Comparison of ENCODE assay signal across 3 cellular contexts in the genomic region with DNA sequence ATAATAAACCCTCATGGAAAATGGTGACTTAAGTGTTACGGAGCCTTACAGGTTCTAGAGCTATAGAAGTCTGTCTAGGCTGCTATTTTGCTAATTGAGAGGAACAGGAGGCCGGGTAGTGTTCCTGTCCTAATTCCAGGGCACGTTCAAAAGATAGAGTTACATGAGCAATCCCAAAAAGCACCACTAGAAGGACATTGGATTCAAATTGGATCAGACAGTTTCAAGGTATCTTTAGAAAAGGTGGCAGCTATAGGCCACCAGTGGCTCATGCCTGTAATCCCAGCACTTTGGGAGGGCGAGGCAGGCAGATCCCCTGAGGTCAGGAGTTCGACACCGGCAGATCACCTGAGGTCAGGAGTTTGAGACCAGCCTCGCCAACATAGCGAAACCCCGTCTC.
TF ChIP-seq lines count a peak whose summit lies in the region.

No MANE protein-coding gene starts in this region.

TF ChIP-seq in SK-N-SH, 30 proteins besides CTCF, POLR2A, EP300 and RAD21 (continues in another document):
- TF ChIP-seq, protein P1, sequence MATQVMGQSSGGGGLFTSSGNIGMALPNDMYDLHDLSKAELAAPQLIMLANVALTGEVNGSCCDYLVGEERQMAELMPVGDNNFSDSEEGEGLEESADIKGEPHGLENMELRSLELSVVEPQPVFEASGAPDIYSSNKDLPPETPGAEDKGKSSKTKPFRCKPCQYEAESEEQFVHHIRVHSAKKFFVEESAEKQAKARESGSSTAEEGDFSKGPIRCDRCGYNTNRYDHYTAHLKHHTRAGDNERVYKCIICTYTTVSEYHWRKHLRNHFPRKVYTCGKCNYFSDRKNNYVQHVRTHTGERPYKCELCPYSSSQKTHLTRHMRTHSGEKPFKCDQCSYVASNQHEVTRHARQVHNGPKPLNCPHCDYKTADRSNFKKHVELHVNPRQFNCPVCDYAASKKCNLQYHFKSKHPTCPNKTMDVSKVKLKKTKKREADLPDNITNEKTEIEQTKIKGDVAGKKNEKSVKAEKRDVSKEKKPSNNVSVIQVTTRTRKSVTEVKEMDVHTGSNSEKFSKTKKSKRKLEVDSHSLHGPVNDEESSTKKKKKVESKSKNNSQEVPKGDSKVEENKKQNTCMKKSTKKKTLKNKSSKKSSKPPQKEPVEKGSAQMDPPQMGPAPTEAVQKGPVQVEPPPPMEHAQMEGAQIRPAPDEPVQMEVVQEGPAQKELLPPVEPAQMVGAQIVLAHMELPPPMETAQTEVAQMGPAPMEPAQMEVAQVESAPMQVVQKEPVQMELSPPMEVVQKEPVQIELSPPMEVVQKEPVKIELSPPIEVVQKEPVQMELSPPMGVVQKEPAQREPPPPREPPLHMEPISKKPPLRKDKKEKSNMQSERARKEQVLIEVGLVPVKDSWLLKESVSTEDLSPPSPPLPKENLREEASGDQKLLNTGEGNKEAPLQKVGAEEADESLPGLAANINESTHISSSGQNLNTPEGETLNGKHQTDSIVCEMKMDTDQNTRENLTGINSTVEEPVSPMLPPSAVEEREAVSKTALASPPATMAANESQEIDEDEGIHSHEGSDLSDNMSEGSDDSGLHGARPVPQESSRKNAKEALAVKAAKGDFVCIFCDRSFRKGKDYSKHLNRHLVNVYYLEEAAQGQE (IDR thresholded peaks at IDR 0.05; ENCODE audit: low read depth, low read length) = no peak
- TF ChIP-seq FOXJ3 (CRISPR knock-in tag; IDR thresholded peaks at IDR 0.05) (no peak), SMC3 (IDR thresholded peaks at IDR 0.05; ENCODE audit: low read depth, low read length) (no peak), EZH2phosphoT487 (IDR thresholded peaks at IDR 0.05; ENCODE audit: borderline replicate concordance, low read depth) (no peak), JUND (IDR thresholded peaks at IDR 0.05) (no peak), ELF1 (IDR thresholded peaks at IDR 0.05) (no peak), YY1 (IDR thresholded peaks at IDR 0.05; ENCODE audit: low read depth) (no peak), TAF1 (IDR thresholded peaks at IDR 0.05; ENCODE audit: borderline replicate concordance, low read depth, low read length) (no peak), TEAD4 (IDR thresholded peaks at IDR 0.05; ENCODE audit: borderline replicate concordance, insufficient read depth) (no peak), FOXM1 (IDR thresholded peaks at IDR 0.05; ENCODE audit: low read depth) (no peak), RCOR1 (IDR thresholded peaks at IDR 0.05; ENCODE audit: low read length) (no peak), FOSL2 (IDR thresholded peaks at IDR 0.05; ENCODE audit: borderline replicate concordance, low read depth) (no peak), NRF1 (IDR thresholded peaks at IDR 0.05; ENCODE audit: low read depth, low read length) (no peak), MEF2A (IDR thresholded peaks at IDR 0.05; ENCODE audit: borderline replicate concordance, low read depth) (no peak)
- TF ChIP-seq, protein P2, sequence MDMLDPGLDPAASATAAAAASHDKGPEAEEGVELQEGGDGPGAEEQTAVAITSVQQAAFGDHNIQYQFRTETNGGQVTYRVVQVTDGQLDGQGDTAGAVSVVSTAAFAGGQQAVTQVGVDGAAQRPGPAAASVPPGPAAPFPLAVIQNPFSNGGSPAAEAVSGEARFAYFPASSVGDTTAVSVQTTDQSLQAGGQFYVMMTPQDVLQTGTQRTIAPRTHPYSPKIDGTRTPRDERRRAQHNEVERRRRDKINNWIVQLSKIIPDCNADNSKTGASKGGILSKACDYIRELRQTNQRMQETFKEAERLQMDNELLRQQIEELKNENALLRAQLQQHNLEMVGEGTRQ (IDR thresholded peaks at IDR 0.05; ENCODE audit: borderline replicate concordance, low read depth, low read length) = no peak
- TF ChIP-seq, protein P3, sequence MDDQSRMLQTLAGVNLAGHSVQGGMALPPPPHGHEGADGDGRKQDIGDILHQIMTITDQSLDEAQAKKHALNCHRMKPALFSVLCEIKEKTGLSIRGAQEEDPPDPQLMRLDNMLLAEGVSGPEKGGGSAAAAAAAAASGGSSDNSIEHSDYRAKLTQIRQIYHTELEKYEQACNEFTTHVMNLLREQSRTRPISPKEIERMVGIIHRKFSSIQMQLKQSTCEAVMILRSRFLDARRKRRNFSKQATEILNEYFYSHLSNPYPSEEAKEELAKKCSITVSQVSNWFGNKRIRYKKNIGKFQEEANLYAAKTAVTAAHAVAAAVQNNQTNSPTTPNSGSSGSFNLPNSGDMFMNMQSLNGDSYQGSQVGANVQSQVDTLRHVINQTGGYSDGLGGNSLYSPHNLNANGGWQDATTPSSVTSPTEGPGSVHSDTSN (IDR thresholded peaks at IDR 0.05) = no peak

TF ChIP-seq in SK-N-SH treated with all-trans-retinoic acid at 6 μM for 48 hours, 23 proteins besides CTCF, POLR2A, EP300 and RAD21 (continued from another document):
- TF ChIP-seq, protein P4, sequence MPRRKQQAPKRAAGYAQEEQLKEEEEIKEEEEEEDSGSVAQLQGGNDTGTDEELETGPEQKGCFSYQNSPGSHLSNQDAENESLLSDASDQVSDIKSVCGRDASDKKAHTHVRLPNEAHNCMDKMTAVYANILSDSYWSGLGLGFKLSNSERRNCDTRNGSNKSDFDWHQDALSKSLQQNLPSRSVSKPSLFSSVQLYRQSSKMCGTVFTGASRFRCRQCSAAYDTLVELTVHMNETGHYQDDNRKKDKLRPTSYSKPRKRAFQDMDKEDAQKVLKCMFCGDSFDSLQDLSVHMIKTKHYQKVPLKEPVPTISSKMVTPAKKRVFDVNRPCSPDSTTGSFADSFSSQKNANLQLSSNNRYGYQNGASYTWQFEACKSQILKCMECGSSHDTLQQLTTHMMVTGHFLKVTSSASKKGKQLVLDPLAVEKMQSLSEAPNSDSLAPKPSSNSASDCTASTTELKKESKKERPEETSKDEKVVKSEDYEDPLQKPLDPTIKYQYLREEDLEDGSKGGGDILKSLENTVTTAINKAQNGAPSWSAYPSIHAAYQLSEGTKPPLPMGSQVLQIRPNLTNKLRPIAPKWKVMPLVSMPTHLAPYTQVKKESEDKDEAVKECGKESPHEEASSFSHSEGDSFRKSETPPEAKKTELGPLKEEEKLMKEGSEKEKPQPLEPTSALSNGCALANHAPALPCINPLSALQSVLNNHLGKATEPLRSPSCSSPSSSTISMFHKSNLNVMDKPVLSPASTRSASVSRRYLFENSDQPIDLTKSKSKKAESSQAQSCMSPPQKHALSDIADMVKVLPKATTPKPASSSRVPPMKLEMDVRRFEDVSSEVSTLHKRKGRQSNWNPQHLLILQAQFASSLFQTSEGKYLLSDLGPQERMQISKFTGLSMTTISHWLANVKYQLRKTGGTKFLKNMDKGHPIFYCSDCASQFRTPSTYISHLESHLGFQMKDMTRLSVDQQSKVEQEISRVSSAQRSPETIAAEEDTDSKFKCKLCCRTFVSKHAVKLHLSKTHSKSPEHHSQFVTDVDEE (CRISPR knock-in tag; IDR thresholded peaks at IDR 0.05) = no peak
- no peak for TF ChIP-seq CSDC2 (CRISPR knock-in tag; IDR thresholded peaks at IDR 0.05)
- TF ChIP-seq, protein P5, sequence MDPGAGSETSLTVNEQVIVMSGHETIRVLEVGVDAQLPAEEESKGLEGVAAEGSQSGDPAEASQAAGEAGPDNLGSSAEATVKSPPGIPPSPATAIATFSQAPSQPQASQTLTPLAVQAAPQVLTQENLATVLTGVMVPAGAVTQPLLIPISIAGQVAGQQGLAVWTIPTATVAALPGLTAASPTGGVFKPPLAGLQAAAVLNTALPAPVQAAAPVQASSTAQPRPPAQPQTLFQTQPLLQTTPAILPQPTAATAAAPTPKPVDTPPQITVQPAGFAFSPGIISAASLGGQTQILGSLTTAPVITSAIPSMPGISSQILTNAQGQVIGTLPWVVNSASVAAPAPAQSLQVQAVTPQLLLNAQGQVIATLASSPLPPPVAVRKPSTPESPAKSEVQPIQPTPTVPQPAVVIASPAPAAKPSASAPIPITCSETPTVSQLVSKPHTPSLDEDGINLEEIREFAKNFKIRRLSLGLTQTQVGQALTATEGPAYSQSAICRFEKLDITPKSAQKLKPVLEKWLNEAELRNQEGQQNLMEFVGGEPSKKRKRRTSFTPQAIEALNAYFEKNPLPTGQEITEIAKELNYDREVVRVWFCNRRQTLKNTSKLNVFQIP (CRISPR knock-in tag; IDR thresholded peaks at IDR 0.05; ENCODE audit: borderline replicate concordance, low read depth) = no peak

TF ChIP-seq in WTC11, 78 proteins besides CTCF, POLR2A, EP300 and RAD21 (continued from another document):
- TF ChIP-seq, protein P6, sequence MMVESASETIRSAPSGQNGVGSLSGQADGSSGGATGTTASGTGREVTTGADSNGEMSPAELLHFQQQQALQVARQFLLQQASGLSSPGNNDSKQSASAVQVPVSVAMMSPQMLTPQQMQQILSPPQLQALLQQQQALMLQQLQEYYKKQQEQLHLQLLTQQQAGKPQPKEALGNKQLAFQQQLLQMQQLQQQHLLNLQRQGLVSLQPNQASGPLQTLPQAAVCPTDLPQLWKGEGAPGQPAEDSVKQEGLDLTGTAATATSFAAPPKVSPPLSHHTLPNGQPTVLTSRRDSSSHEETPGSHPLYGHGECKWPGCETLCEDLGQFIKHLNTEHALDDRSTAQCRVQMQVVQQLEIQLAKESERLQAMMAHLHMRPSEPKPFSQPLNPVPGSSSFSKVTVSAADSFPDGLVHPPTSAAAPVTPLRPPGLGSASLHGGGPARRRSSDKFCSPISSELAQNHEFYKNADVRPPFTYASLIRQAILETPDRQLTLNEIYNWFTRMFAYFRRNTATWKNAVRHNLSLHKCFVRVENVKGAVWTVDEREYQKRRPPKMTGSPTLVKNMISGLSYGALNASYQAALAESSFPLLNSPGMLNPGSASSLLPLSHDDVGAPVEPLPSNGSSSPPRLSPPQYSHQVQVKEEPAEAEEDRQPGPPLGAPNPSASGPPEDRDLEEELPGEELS (CRISPR knock-in tag; IDR thresholded peaks at IDR 0.05) = no peak
- no peak for TF ChIP-seq TP53 (CRISPR knock-in tag; IDR thresholded peaks at IDR 0.05)
- TF ChIP-seq SOX15 (CRISPR knock-in tag; IDR thresholded peaks at IDR 0.05) = no peak
- TF ChIP-seq, protein P7, sequence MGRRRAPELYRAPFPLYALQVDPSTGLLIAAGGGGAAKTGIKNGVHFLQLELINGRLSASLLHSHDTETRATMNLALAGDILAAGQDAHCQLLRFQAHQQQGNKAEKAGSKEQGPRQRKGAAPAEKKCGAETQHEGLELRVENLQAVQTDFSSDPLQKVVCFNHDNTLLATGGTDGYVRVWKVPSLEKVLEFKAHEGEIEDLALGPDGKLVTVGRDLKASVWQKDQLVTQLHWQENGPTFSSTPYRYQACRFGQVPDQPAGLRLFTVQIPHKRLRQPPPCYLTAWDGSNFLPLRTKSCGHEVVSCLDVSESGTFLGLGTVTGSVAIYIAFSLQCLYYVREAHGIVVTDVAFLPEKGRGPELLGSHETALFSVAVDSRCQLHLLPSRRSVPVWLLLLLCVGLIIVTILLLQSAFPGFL (CRISPR knock-in tag; IDR thresholded peaks at IDR 0.05; ENCODE audit: borderline replicate concordance) = no peak
- TF ChIP-seq, protein P8, sequence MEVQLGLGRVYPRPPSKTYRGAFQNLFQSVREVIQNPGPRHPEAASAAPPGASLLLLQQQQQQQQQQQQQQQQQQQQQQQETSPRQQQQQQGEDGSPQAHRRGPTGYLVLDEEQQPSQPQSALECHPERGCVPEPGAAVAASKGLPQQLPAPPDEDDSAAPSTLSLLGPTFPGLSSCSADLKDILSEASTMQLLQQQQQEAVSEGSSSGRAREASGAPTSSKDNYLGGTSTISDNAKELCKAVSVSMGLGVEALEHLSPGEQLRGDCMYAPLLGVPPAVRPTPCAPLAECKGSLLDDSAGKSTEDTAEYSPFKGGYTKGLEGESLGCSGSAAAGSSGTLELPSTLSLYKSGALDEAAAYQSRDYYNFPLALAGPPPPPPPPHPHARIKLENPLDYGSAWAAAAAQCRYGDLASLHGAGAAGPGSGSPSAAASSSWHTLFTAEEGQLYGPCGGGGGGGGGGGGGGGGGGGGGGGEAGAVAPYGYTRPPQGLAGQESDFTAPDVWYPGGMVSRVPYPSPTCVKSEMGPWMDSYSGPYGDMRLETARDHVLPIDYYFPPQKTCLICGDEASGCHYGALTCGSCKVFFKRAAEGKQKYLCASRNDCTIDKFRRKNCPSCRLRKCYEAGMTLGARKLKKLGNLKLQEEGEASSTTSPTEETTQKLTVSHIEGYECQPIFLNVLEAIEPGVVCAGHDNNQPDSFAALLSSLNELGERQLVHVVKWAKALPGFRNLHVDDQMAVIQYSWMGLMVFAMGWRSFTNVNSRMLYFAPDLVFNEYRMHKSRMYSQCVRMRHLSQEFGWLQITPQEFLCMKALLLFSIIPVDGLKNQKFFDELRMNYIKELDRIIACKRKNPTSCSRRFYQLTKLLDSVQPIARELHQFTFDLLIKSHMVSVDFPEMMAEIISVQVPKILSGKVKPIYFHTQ (CRISPR knock-in tag; IDR thresholded peaks at IDR 0.05) = no peak
